Comparison of ENCODE assay signal across 1 cellular context in the genomic region with DNA sequence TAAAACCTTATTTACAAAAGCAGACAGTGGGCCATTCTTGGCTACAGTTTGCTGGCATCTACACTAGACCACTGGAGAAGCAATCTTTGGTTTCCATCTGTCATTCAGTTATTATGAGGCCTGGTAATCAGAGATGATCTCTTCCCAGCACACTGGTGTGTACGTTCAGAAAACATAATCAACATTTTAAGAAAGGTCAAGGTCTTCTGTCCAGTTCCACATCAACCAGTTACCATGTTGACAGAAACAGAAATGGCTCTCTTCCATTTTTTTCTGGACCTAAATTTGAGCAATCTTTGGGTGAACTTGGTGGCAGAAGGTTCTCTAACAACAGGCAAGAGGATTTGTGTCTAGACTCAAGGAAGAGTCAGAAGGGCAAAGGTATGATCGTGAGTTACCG.
A peak's percentile ranks its signal among the peaks of the same experiment; 100 is the strongest.
TF ChIP-seq lines count a peak whose summit lies in the region.

No MANE protein-coding gene starts in this region.

TF ChIP-seq in HepG2, 621 proteins besides CTCF, POLR2A, EP300 and RAD21 (continued from another document):
- TF ChIP-seq IRF9 (CRISPR knock-in tag; IDR thresholded peaks at IDR 0.05; ENCODE audit: borderline replicate concordance) (no peak), SOX13 (IDR thresholded peaks at IDR 0.05) (no peak), SOX13 (CRISPR knock-in tag; conservative IDR thresholded peaks at IDR 0.05 in 1 of 2, IDR thresholded peaks at IDR 0.05 in 1 of 2) (peak in 1 of 2 experiments; percentile 31; a peak in 1 of 4 replicates), FOXA1 (IDR thresholded peaks at IDR 0.05) (no peak), FOXA1 (CRISPR knock-in tag; IDR thresholded peaks at IDR 0.05) (peak; percentile 49), PAX8 (CRISPR knock-in tag; IDR thresholded peaks at IDR 0.05; ENCODE audit: borderline replicate concordance) (no peak), PLSCR1 (CRISPR knock-in tag; IDR thresholded peaks at IDR 0.05; ENCODE audit: borderline replicate concordance) (no peak), NFKBIZ (CRISPR knock-in tag; IDR thresholded peaks at IDR 0.05) (no peak), ZNF780A (CRISPR knock-in tag; IDR thresholded peaks at IDR 0.05) (no peak), ZSCAN21 (CRISPR knock-in tag; IDR thresholded peaks at IDR 0.05; ENCODE audit: borderline replicate concordance) (no peak), ETV6 (CRISPR knock-in tag; conservative IDR thresholded peaks at IDR 0.05) (no peak), FOXA3 (CRISPR knock-in tag; IDR thresholded peaks at IDR 0.05) (peak; percentile 57; the same call in 1 of the 2 replicates), SALL1 (CRISPR knock-in tag; IDR thresholded peaks at IDR 0.05) (peak; percentile 25; the same call in 1 of the 2 replicates), SRF (IDR thresholded peaks at IDR 0.05; ENCODE audit: low read depth, low read length) (no peak), CSRNP2 (CRISPR knock-in tag; conservative IDR thresholded peaks at IDR 0.05; ENCODE audit: low read depth) (no peak), EED (CRISPR knock-in tag; IDR thresholded peaks at IDR 0.05) (no peak), RARA (CRISPR knock-in tag; IDR thresholded peaks at IDR 0.05) (peak; percentile 67), PPARG (CRISPR knock-in tag; conservative IDR thresholded peaks at IDR 0.05) (no peak), ZNF253 (CRISPR knock-in tag; IDR thresholded peaks at IDR 0.05; ENCODE audit: borderline replicate concordance) (no peak), FOXP1 (IDR thresholded peaks at IDR 0.05) (no peak), FOXP1 (CRISPR knock-in tag; IDR thresholded peaks at IDR 0.05) (peak; percentile 24; the same call in 1 of the 2 replicates), CBX5 (CRISPR knock-in tag; IDR thresholded peaks at IDR 0.05; ENCODE audit: borderline replicate concordance) (no peak), ZNF256 (CRISPR knock-in tag; conservative IDR thresholded peaks at IDR 0.05) (no peak), ATF1 (CRISPR knock-in tag; IDR thresholded peaks at IDR 0.05) (no peak), BCL6 (CRISPR knock-in tag; IDR thresholded peaks at IDR 0.05) (peak; percentile 40; the same call in 1 of the 2 replicates), ZNF264 (CRISPR knock-in tag; IDR thresholded peaks at IDR 0.05) (0 out of 2 replicates have a peak, but pooled peaks have one; percentile 30), ELF1 (CRISPR knock-in tag; IDR thresholded peaks at IDR 0.05) (no peak)
- TF ChIP-seq, protein P1, sequence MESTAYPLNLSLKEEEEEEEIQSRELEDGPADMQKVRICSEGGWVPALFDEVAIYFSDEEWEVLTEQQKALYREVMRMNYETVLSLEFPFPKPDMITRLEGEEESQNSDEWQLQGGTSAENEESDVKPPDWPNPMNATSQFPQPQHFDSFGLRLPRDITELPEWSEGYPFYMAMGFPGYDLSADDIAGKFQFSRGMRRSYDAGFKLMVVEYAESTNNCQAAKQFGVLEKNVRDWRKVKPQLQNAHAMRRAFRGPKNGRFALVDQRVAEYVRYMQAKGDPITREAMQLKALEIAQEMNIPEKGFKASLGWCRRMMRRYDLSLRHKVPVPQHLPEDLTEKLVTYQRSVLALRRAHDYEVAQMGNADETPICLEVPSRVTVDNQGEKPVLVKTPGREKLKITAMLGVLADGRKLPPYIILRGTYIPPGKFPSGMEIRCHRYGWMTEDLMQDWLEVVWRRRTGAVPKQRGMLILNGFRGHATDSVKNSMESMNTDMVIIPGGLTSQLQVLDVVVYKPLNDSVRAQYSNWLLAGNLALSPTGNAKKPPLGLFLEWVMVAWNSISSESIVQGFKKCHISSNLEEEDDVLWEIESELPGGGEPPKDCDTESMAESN (CRISPR knock-in tag; conservative IDR thresholded peaks at IDR 0.05): no peak
- TF ChIP-seq, protein P2, sequence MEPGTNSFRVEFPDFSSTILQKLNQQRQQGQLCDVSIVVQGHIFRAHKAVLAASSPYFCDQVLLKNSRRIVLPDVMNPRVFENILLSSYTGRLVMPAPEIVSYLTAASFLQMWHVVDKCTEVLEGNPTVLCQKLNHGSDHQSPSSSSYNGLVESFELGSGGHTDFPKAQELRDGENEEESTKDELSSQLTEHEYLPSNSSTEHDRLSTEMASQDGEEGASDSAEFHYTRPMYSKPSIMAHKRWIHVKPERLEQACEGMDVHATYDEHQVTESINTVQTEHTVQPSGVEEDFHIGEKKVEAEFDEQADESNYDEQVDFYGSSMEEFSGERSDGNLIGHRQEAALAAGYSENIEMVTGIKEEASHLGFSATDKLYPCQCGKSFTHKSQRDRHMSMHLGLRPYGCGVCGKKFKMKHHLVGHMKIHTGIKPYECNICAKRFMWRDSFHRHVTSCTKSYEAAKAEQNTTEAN (CRISPR knock-in tag; conservative IDR thresholded peaks at IDR 0.05): no peak
